2 cellular contexts compared by ENCODE assay signal in genomic region chr11:12131943-12132789, GRCh38.
TF ChIP-seq lines count a peak whose summit lies in the region.

No MANE protein-coding gene starts in this region.

TF ChIP-seq in SK-N-SH treated with all-trans-retinoic acid at 6 μM for 48 hours, 23 proteins besides CTCF, POLR2A, EP300 and RAD21 (continued from another document):
- TF ChIP-seq TSHZ2 (CRISPR knock-in tag; IDR thresholded peaks at IDR 0.05) (no peak), ZNF70 (CRISPR knock-in tag; IDR thresholded peaks at IDR 0.05) (no peak), ZNF565 (CRISPR knock-in tag; conservative IDR thresholded peaks at IDR 0.05; ENCODE audit: low read depth) (no peak), ISL1 (CRISPR knock-in tag; IDR thresholded peaks at IDR 0.05) (no peak), ARNTL (CRISPR knock-in tag; IDR thresholded peaks at IDR 0.05; ENCODE audit: borderline replicate concordance, low read depth) (no peak), TCF4 (CRISPR knock-in tag; IDR thresholded peaks at IDR 0.05; ENCODE audit: borderline replicate concordance) (no peak), CSRNP3 (CRISPR knock-in tag; IDR thresholded peaks at IDR 0.05) (no peak), SNAI2 (CRISPR knock-in tag; IDR thresholded peaks at IDR 0.05) (no peak), RARB (CRISPR knock-in tag; IDR thresholded peaks at IDR 0.05) (no peak), CSDC2 (CRISPR knock-in tag; IDR thresholded peaks at IDR 0.05) (no peak), ZNF8 (CRISPR knock-in tag; IDR thresholded peaks at IDR 0.05) (no peak), ESRRG (CRISPR knock-in tag; IDR thresholded peaks at IDR 0.05) (no peak), CREB5 (CRISPR knock-in tag; IDR thresholded peaks at IDR 0.05; ENCODE audit: low read depth) (no peak), PPARA (CRISPR knock-in tag; IDR thresholded peaks at IDR 0.05; ENCODE audit: borderline replicate concordance) (no peak), POU6F1 (CRISPR knock-in tag; IDR thresholded peaks at IDR 0.05; ENCODE audit: borderline replicate concordance, low read depth) (no peak), OSR1 (CRISPR knock-in tag; IDR thresholded peaks at IDR 0.05) (no peak), PATZ1 (CRISPR knock-in tag; IDR thresholded peaks at IDR 0.05; ENCODE audit: borderline replicate concordance) (no peak), BACH2 (CRISPR knock-in tag; IDR thresholded peaks at IDR 0.05; ENCODE audit: borderline replicate concordance) (no peak)

TF ChIP-seq in SK-N-SH, 30 proteins besides CTCF, POLR2A, EP300 and RAD21 (continued from another document):
- no peak for TF ChIP-seq ZBTB33 (IDR thresholded peaks at IDR 0.05; ENCODE audit: borderline replicate concordance, low read depth)
- TF ChIP-seq CHD2 (IDR thresholded peaks at IDR 0.05; ENCODE audit: low read length, partially characterized antibody) = no peak
- TF ChIP-seq SMC3 (IDR thresholded peaks at IDR 0.05; ENCODE audit: low read depth, low read length) = no peak
- TF ChIP-seq GATA2 (CRISPR knock-in tag; IDR thresholded peaks at IDR 0.05) = no peak
- no peak for TF ChIP-seq USF2 (IDR thresholded peaks at IDR 0.05; ENCODE audit: borderline replicate concordance, low read depth, low read length)
- TF ChIP-seq RCOR1 (IDR thresholded peaks at IDR 0.05; ENCODE audit: low read length) = no peak
